9 cellular contexts compared by ENCODE assay signal in the genomic region with DNA sequence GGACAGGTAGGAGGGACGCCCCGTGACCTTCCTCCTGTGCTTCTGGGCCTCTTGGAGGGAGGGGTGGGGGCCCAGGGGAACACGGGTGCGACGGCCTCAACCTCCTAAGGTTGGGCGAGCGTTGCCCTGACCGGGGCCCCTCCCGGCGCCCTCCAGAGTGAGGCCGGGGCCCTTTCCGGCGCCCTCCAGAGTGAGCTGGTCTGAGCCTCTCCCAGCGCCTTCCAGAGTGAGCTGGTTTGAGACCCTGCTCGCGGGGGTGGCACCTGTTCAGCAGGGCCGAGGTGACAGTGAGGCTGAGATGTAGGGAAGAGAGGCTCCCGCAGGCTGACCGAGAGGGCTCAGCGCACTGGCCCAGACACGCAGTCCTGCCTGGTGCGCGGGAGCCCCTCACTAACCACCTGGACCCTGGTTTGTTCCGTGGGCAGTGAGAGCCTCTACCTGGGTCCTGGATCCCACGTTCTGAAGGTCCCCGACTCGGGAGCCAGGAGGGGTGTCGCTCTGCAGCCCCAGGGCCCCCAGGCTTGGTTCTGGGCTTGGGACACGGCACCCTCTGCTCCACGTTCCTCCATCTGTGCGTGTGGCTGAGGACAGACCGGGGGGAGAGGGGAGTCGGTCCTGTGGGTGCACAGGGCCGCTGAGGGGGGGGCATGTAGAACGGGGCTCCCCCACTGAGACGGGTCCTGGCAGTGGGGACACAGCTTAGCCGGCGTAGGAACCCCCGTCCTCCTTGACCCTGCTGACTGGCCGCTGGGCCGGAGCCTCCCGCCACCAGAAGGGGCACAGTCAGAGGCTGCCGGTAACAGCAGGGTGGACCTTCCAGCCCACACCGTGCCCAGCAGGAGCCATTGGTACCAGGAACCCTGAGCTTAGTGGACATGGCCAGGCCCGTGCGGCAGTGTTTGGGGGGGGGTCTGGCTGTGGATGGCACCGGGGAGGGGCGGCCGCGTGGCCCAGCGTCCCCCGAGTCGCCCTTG. TPM values are rescaled to one million over a fixed set of nuclear protein-coding genes. Genes with fewer than 3 reads are reported as not detected.
DNase-seq lines count a peak whose midpoint lies in the region; ATAC-seq, FAIRE-seq and TF ChIP-seq lines count a peak whose summit lies in the region.
"Had no signal": no experiment of that assay in that cellular context is flagged by ENCODE, and none has a peak within 500 bp of the region (broad histone marks: within the 10 kb centered on the region; RNA-seq: fewer than 3 reads in every experiment).

No MANE protein-coding gene starts in this region.

- H3K27me3 Mint-ChIP-seq in T-helper 17 cell: no peaks in the 10 kb centered on the region

- H3K36me3 Mint-ChIP-seq in T-helper 17 cell (ENCODE audit: low read depth): no peaks in the 10 kb centered on the region

- TF ChIP-seq CTCF in D721Med (IDR thresholded peaks at IDR 0.05; ENCODE audit: insufficient read depth, missing control alignments): no peak
- no peak for TF ChIP-seq CTCF in heart right ventricle (IDR thresholded peaks at IDR 0.05)

- no peak for ATAC-seq in T-helper 17 cell
- ATAC-seq in heart right ventricle: peak in 5 of 8 donors; percentile 3 to 8 (median 4)
- no peak for ATAC-seq in GM21526 (IDR thresholded peaks at IDR 0.05; ENCODE audit: low FRiP score, unreplicated experiment)
- ATAC-seq in HG02571 (IDR thresholded peaks at IDR 0.05; ENCODE audit: unreplicated experiment): no peak

- peak overlapping the region; percentile 67 for H3K9ac ChIP-seq in rectal smooth muscle tissue (ENCODE audit: low read length)

- no peak overlapping the region for H3K27ac Mint-ChIP-seq in T-helper 17 cell

- peak overlapping the region; percentile 68 for H3K4me3 Mint-ChIP-seq in T-helper 17 cell

- intact Hi-C loops in heart right ventricle (cut with DNase I): loop anchor here in 3 of 10 donors (5.0 to 10.0 kb wide), 3 partner anchors 44 to 74 kb away; no protein-coding TSS in a partner anchor

- H3K4me1 ChIP-seq in heart right ventricle (peaks cover 0 to 55% (median 12%) of the 10 kb centered on the region in 9 donors), rectal smooth muscle tissue (ENCODE audit: control insufficient read depth, insufficient read depth, low read length) (peaks cover 36% of the 10 kb centered on the region)

- H3K4me1 Mint-ChIP-seq in T-helper 17 cell: peaks cover 11% of the 10 kb centered on the region

- 53 to 56% methylated on average over 52 to 53 of the region's 53 CpGs for WGBS in heart right ventricle, 2 donors

- no peaks in the 10 kb centered on the region for H3K9me3 ChIP-seq in T-helper 17 cell (ENCODE audit: control insufficient read depth, low read length, poor library complexity, severe bottlenecking)
- H3K9me3 ChIP-seq in heart right ventricle: no peaks in the 10 kb centered on the region

- DNase-seq in D721Med (ENCODE audit: insufficient read length, low spot score) (peak; percentile 17), T-helper 17 cell (peak in 1 of 3 donors; percentile 4), heart right ventricle (peak in 1 of 2 donors; percentile 20), DMS 273 treated with DMSO at 0.1 percent for 48 hours (lab: John Stamatoyannopoulos, UW) (no peak), NCI-H1694 treated with DMSO at 0.1 percent for 48 hours (lab: John Stamatoyannopoulos, UW) (no peak)
- DNase-seq: Karpas-422 had no signal

- no peak for FAIRE-seq in D721Med (lab: Jason Lieb, UNC)

- H3K27ac ChIP-seq in heart right ventricle: peak overlapping the region in 9 of 10 donors; percentile 72 to 92 (median 90)
- peak overlapping the region; percentile 95 for H3K27ac ChIP-seq in rectal smooth muscle tissue (ENCODE audit: low read depth, low read length)

- H3K27me3 ChIP-seq in heart right ventricle (peaks cover 0 to 17% (median 0%) of the 10 kb centered on the region in 7 donors), rectal smooth muscle tissue (ENCODE audit: control insufficient read depth, insufficient read depth, low read length) (no peaks in the 10 kb centered on the region)

- H3K36me3 ChIP-seq in heart right ventricle (peaks cover 0 to 40% (median 30%) of the 10 kb centered on the region in 9 donors), rectal smooth muscle tissue (ENCODE audit: control insufficient read depth, insufficient read depth, low read length) (peaks cover 4% of the 10 kb centered on the region)

- H3K4me3 ChIP-seq in heart right ventricle (peak overlapping the region; percentile 51 to 100 (median 96)), rectal smooth muscle tissue (ENCODE audit: low read length) (peak overlapping the region; percentile 84)

RNA-seq across cellular contexts. Expression of a gene that starts 1.5 kb away (rescaled TPM):
- total RNA-seq in T-helper 17 cell (1 to 10 TPM; 3.2 to 4.6 TPM), heart right ventricle (100 to 1,000 TPM in 5 of 10 donors, 10 to 100 TPM in 5; 71.9 to 260 (median 100) TPM)
- polyA plus RNA-seq in heart right ventricle: 100 to 1,000 TPM; 209 to 388 TPM

Comparison
In these comparisons a context has a peak if more than half of its experiments do, and no peak if none do; other contexts are left out.
1. ATAC-seq: peak in heart right ventricle (5 of 8); none in T-helper 17 cell (single experiment), GM21526 (single experiment) and HG02571 (single experiment).
2. RNA of a gene that starts 1.5 kb away (total RNA-seq): 71.9 to 260 TPM in heart right ventricle; 3.2 to 4.6 TPM in T-helper 17 cell; every median in the first group is over 10 times any median in the second.